In genomic region chr6:53119349-53119748, GRCh38 we compare ENCODE assay signal across 16 cellular contexts. TPM values are rescaled to one million over a fixed set of nuclear protein-coding genes. Genes with fewer than 3 reads are reported as not detected.
DNase-seq lines count a peak whose midpoint lies in the region; ATAC-seq, FAIRE-seq and TF ChIP-seq lines count a peak whose summit lies in the region.
"Had no signal": no experiment of that assay in that cellular context is flagged by ENCODE, and none has a peak within 500 bp of the region (broad histone marks: within the 10 kb centered on the region; RNA-seq: fewer than 3 reads in every experiment).

No MANE protein-coding gene starts in this region.

- 56% methylated on average over 1 of the region's 1 CpG for WGBS in A549 (ENCODE audit: missing lambda C conversion rate)
- WGBS in hepatocyte (ENCODE audit: low lambda C conversion rate, missing lambda C conversion rate) = 79% methylated on average over 1 of the region's 1 CpG
- WGBS in upper lobe of left lung, 2 donors = 84 to 89% methylated on average over 1 of the region's 1 CpG

- TF ChIP-seq POLR2A in A549 (IDR thresholded peaks at IDR 0.05; ENCODE audit: low read length) = no peak
- no peak for TF ChIP-seq POLR2A in HCT116 (IDR thresholded peaks at IDR 0.05; ENCODE audit: borderline replicate concordance, extremely low read depth, insufficient read depth, insufficient read length)
- no peak for TF ChIP-seq POLR2A in upper lobe of left lung (IDR thresholded peaks at IDR 0.05)

- H4K20me1 ChIP-seq in HCT116 (ENCODE audit: insufficient read depth) (no peaks in the 10 kb centered on the region), hepatocyte (ENCODE audit: insufficient read depth, poor library complexity, severe bottlenecking) (no peaks in the 10 kb centered on the region)

- BruUV-seq in HCT116 (replicated peaks; lab: Mats Ljungman, UMichigan) = no TSS peak

- H3K27ac ChIP-seq in A549 (no peak overlapping the region; a peak in 1 of 6 replicates), HCT116 (ENCODE audit: low read depth, low read length) (no peak overlapping the region), hepatocyte (peak overlapping the region; percentile 24), upper lobe of left lung (no peak overlapping the region)
- H3K27ac ChIP-seq: cardiac muscle cell, HL-60, spleen had no signal

- H3K9me2 ChIP-seq in HCT116 (ENCODE audit: insufficient read depth) (no peaks in the 10 kb centered on the region), hepatocyte (replicated peaks; ENCODE audit: insufficient read depth) (no peaks in the 10 kb centered on the region)

- H3K27me3 ChIP-seq in HCT116 (ENCODE audit: insufficient read depth, low read length) (no peaks in the 10 kb centered on the region), hepatocyte (no peaks in the 10 kb centered on the region), upper lobe of left lung (no peaks in the 10 kb centered on the region)
- H3K27me3 ChIP-seq: cardiac muscle cell, spleen had no signal

- no peak for FAIRE-seq in A549 (lab: Jason Lieb, UNC)

- intact Hi-C loops in HCT116 (cut with micrococcal nuclease) = loop anchor here (10.0 kb wide), 1 partner anchor 585 kb away; no protein-coding TSS in a partner anchor

- no peaks in the 10 kb centered on the region for H3K36me3 ChIP-seq in HCT116 (ENCODE audit: control insufficient read depth in 1 of 2, insufficient read depth in 2 of 2, low read length in 2 of 2)
- no peaks in the 10 kb centered on the region for H3K36me3 ChIP-seq in hepatocyte (replicated peaks; ENCODE audit: insufficient read depth, low read depth)
- no peaks in the 10 kb centered on the region for H3K36me3 ChIP-seq in upper lobe of left lung
- H3K36me3 ChIP-seq: cardiac muscle cell, spleen had no signal

- no peaks in the 10 kb centered on the region for H3K79me2 ChIP-seq in HCT116 (ENCODE audit: insufficient read depth, low read length)
- no peaks in the 10 kb centered on the region for H3K79me2 ChIP-seq in hepatocyte

- H3K4me2 ChIP-seq in A549 = peak overlapping the region; percentile 52
- no peak overlapping the region for H3K4me2 ChIP-seq in HCT116 (ENCODE audit: low read length)
- H3K4me2 ChIP-seq in hepatocyte = no peak overlapping the region

- no peak for TF ChIP-seq CTCF in A549 (IDR thresholded peaks at IDR 0.05)
- no peak for TF ChIP-seq CTCF in HCT116 (IDR thresholded peaks at IDR 0.05 in 2 of 3, conservative IDR thresholded peaks at IDR 0.05 in 1 of 3; ENCODE audit: borderline replicate concordance in 1 of 3, insufficient read depth in 1 of 3, low read depth in 2 of 3, low read length in 2 of 3)
- TF ChIP-seq CTCF in hepatocyte (IDR thresholded peaks at IDR 0.05; ENCODE audit: poor library complexity) = no peak
- no peak for TF ChIP-seq CTCF in upper lobe of left lung (IDR thresholded peaks at IDR 0.05)

- H3K4me3 ChIP-seq in A549 (no peak overlapping the region), HCT116 (replicated peaks in 1 of 2; ENCODE audit: low read depth in 1 of 2, low read length in 2 of 2) (no peak overlapping the region), hepatocyte (no peak overlapping the region), upper lobe of left lung (no peak overlapping the region)
- H3K4me3 ChIP-seq: cardiac muscle cell, spleen had no signal

- CTCF ChIA-PET in A549 (lab: Yijun Ruan, JAX) = interaction anchor here (1.2 kb wide), 1 partner anchor 53 kb away, joined by 3 read pairs; no protein-coding TSS in a partner anchor
- CTCF ChIA-PET in HCT116 (lab: Charles Lee) = interaction anchor here (1.0 kb wide), 1 partner anchor 374 kb away, joined by 3 read pairs; no protein-coding TSS in a partner anchor

- TF ChIP-seq RAD21 in A549 (conservative IDR thresholded peaks at IDR 0.05 in 1 of 2, IDR thresholded peaks at IDR 0.05 in 1 of 2) = no peak
- TF ChIP-seq RAD21 in HCT116 (IDR thresholded peaks at IDR 0.05; ENCODE audit: low read depth) = no peak

- peak overlapping the region; percentile 46 for H2AFZ ChIP-seq in HCT116 (ENCODE audit: low read depth, low read length, poor library complexity, severe bottlenecking)
- no peak overlapping the region for H2AFZ ChIP-seq in hepatocyte

- POLR2A ChIA-PET in A549 (lab: Yijun Ruan, JAX) = no interaction called here
- POLR2A ChIA-PET in HCT116 (lab: Charles Lee) = no interaction called here

- H3K9me3 ChIP-seq in A549 = no peaks in the 10 kb centered on the region
- no peaks in the 10 kb centered on the region for H3K9me3 ChIP-seq in HCT116 (ENCODE audit: control insufficient read depth in 1 of 2, insufficient read depth in 1 of 2, low read depth in 1 of 2, low read length in 2 of 2)
- H3K9me3 ChIP-seq in hepatocyte (ENCODE audit: low read depth) = no peaks in the 10 kb centered on the region
- no peaks in the 10 kb centered on the region for H3K9me3 ChIP-seq in upper lobe of left lung

- RAD21 ChIA-PET in HCT116 (lab: Charles Lee; ENCODE audit: low non-redundant PET in 1 of 2, low total read pairs in 2 of 2, uncharacterized antibody in 2 of 2, unreplicated experiment in 2 of 2) = no interaction called here

- ATAC-seq in A549 (peak in 1 of 2 experiments; percentile 60; a peak in 3 of 6 replicates), HCT116 (no peak), upper lobe of left lung (ENCODE audit: low FRiP score in 2 of 2) (no peak)
- ATAC-seq: stimulated activated naive CD8-positive, alpha-beta T cell treated with anti-CD3 and anti-CD28 coated beads, Interleukin-15, amount 100 ng/mL, for 72 hours had no signal

- TF ChIP-seq EP300 in A549 (IDR thresholded peaks at IDR 0.05) (no peak), upper lobe of left lung (IDR thresholded peaks at IDR 0.05) (no peak)

- H3K4me1 ChIP-seq in A549 = peaks cover 18% of the 10 kb centered on the region
- H3K4me1 ChIP-seq in HCT116 (ENCODE audit: control insufficient read depth in 1 of 2, insufficient read depth in 2 of 2, low read length in 2 of 2) = peaks cover 4 to 12% of the 10 kb centered on the region in 2 experiments; a peak in 3 of 4 replicates
- H3K4me1 ChIP-seq in hepatocyte (ENCODE audit: insufficient read depth) = peaks cover 7% of the 10 kb centered on the region
- no peaks in the 10 kb centered on the region for H3K4me1 ChIP-seq in upper lobe of left lung
- H3K4me1 ChIP-seq: spleen had no signal

- peak; percentile 4 to 26 for DNase-seq in A549 (ENCODE audit: low read depth in 1 of 2, low spot score in 1 of 2)
- no peak for DNase-seq in HCT116 (ENCODE audit: low read depth, low spot score)
- peak; percentile 21 for DNase-seq in SW480 (ENCODE audit: low spot score)
- no peak for DNase-seq in hepatocyte (ENCODE audit: low spot score)
- no peak for DNase-seq in activated T-cell treated with anti-CD3 and anti-CD28 coated beads, Interleukin-2, amount 50 U/mL, for 1 hour
- DNase-seq in upper lobe of left lung = no peak
- no peak for DNase-seq in Ammon's horn (ENCODE audit: low spot score)
- no peak for DNase-seq in NCI-H524 treated with DMSO at 0.1 percent for 48 hours (lab: John Stamatoyannopoulos, UW)
- DNase-seq: activated naive CD4-positive, alpha-beta T cell treated with Interleukin-2 at 50 U/mL for 16 hours; effector CD4-positive, alpha-beta T cell; foreskin melanocyte; occipital lobe; spleen; stimulated activated naive CD8-positive, alpha-beta T cell treated with anti-CD3 and anti-CD28 coated beads, Interleukin-15, amount 100 ng/mL, for 72 hours had no signal

- H3K9ac ChIP-seq in HCT116 (ENCODE audit: low read length) = no peak overlapping the region

TF ChIP-seq in HCT116, 20 proteins besides CTCF, POLR2A, EP300 and RAD21:
- TF ChIP-seq, protein P1, sequence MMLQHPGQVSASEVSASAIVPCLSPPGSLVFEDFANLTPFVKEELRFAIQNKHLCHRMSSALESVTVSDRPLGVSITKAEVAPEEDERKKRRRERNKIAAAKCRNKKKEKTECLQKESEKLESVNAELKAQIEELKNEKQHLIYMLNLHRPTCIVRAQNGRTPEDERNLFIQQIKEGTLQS (IDR thresholded peaks at IDR 0.05) = no peak
- TF ChIP-seq ZNF274 (IDR thresholded peaks at IDR 0.05; ENCODE audit: low read depth, low read length) (no peak), EZH2phosphoT487 (IDR thresholded peaks at IDR 0.05; ENCODE audit: borderline replicate concordance) (no peak)

RNA-seq across cellular contexts. Expression of gene GCM1, which starts 29.3 kb away (rescaled TPM):
- polyA plus RNA-seq in A549 (2011; rRNA removed) (0.03 TPM in 1 of 2 replicates, not detected in the other), A549 (2017; fragmentation: RNase III; extraction: RNeasy Plus Mini Kit Qiagen cat#74134 plus additional on column Dnase treatment) (0.04 to 0.08 TPM in 2 of 3 replicates, not detected in the other), hepatocyte (not detected in 2 replicates)
- polyA plus RNA-seq in A549 (2012; cell fraction: cytosol; rRNA removed) = not detected in 2 replicates
- 0.02 TPM in 2 replicates for polyA plus RNA-seq in A549 (2012; cell fraction: nucleus; rRNA removed)
- 0.08 TPM in 1 of 2 replicates, not detected in the other for polyA minus RNA-seq in A549 (2011; rRNA and poly(A)+ RNA removed)
- total RNA-seq in HCT116 (2021; ENCODE audit: unreplicated experiment) (0.07 TPM), hepatocyte (0.33 TPM in 1 of 2 replicates, not detected in the other), upper lobe of left lung (under 1 TPM in 2 of 6 donors, not detected in 4; 0.20 to 0.22 TPM)
- polyA plus RNA-seq in HCT116 (2012) = not detected in 2 replicates
- total RNA-seq: cardiac muscle cell, occipital lobe had no signal
- polyA plus RNA-seq: cardiac muscle cell had no signal

RNA-seq across cellular contexts. Expression of gene FBXO9, which starts 54.1 kb away (rescaled TPM):
- polyA plus RNA-seq in A549 (2011; rRNA removed) (67.6 and 72.1 TPM in 2 replicates), A549 (2017; fragmentation: RNase III; extraction: RNeasy Plus Mini Kit Qiagen cat#74134 plus additional on column Dnase treatment) (30.2 to 34.0 TPM (median 32.1 TPM) in 3 replicates), hepatocyte (79.8 and 84.0 TPM in 2 replicates)
- polyA plus RNA-seq in A549 (2012; cell fraction: cytosol; rRNA removed) = 35.5 and 39.3 TPM in 2 replicates
- polyA plus RNA-seq in A549 (2012; cell fraction: nucleus; rRNA removed) = 52.1 and 80.7 TPM in 2 replicates
- 39.6 and 46.9 TPM in 2 replicates for polyA minus RNA-seq in A549 (2011; rRNA and poly(A)+ RNA removed)
- total RNA-seq in HCT116 (2021; ENCODE audit: unreplicated experiment) (71.0 TPM), hepatocyte (33.3 and 36.6 TPM in 2 replicates), upper lobe of left lung (10 to 100 TPM; 56.2 to 98.5 (median 83.0) TPM)
- 32.8 and 36.0 TPM in 2 replicates for polyA plus RNA-seq in HCT116 (2012)

RNA-seq across cellular contexts. Expression of gene CILK1, which starts 57.7 kb away (rescaled TPM):
- polyA plus RNA-seq in A549 (2011; rRNA removed) = 7.4 and 7.9 TPM in 2 replicates
- 1.6 and 2.1 TPM in 2 replicates for polyA plus RNA-seq in A549 (2012; cell fraction: cytosol; rRNA removed)
- polyA plus RNA-seq in A549 (2012; cell fraction: nucleus; rRNA removed) = 0.86 and 1.3 TPM in 2 replicates
- 1.8 to 2.1 TPM (median 1.9 TPM) in 3 replicates for polyA plus RNA-seq in A549 (2017; fragmentation: RNase III; extraction: RNeasy Plus Mini Kit Qiagen cat#74134 plus additional on column Dnase treatment)
- polyA minus RNA-seq in A549 (2011; rRNA and poly(A)+ RNA removed) = 5.1 and 5.4 TPM in 2 replicates
- total RNA-seq in HCT116 (2021; ENCODE audit: unreplicated experiment) = 10.7 TPM
- polyA plus RNA-seq in HCT116 (2012) = 3.2 and 4.2 TPM in 2 replicates
- total RNA-seq in hepatocyte = 30.0 and 30.5 TPM in 2 replicates
- polyA plus RNA-seq in hepatocyte = 6.3 and 7.5 TPM in 2 replicates
- total RNA-seq in upper lobe of left lung = 10 to 100 TPM in 3 of 6 donors, 1 to 10 TPM in 3; 9.0 to 25.1 (median 10.3) TPM

Comparison
In these comparisons a context has a peak if more than half of its experiments do, and no peak if none do; other contexts are left out.
1. DNase-seq: peak in A549 (2 of 2) and SW480 (single experiment); none in HCT116 (single experiment), hepatocyte (single experiment), activated T-cell treated with anti-CD3 and anti-CD28 coated beads, Interleukin-2, amount 50 U/mL, for 1 hour (single experiment), upper lobe of left lung (0 of 2), Ammon's horn (single experiment) and NCI-H524 treated with DMSO at 0.1 percent for 48 hours (single experiment).